ENCODE assay signal across 24 cellular contexts in genomic region chr6:115882771-115883170, GRCh38.
DNase-seq lines count a peak whose midpoint lies in the region; ATAC-seq, FAIRE-seq and TF ChIP-seq lines count a peak whose summit lies in the region.
"Had no signal": no experiment of that assay in that cellular context is flagged by ENCODE, and none has a peak within 500 bp of the region (broad histone marks: within the 10 kb centered on the region; RNA-seq: fewer than 3 reads in every experiment).

No MANE protein-coding gene starts in this region.

- H3K9ac ChIP-seq in HCT116 (ENCODE audit: low read length) = no peak overlapping the region
- H3K9ac ChIP-seq in smooth muscle cell (ENCODE audit: low read depth) = peak overlapping the region; percentile 37
- H3K9ac ChIP-seq: KMS-11 had no signal

- no peak for TF ChIP-seq RAD21 in HCT116 (IDR thresholded peaks at IDR 0.05; ENCODE audit: low read depth)

- CTCF ChIA-PET in HCT116 (lab: Charles Lee) (interaction anchor here (2.6 kb wide), 1 partner anchor 14 kb away, joined by 6 read pairs; no protein-coding TSS in a partner anchor), PC-9 (lab: Charles Lee) (no interaction called here)

- POLR2A ChIA-PET in HCT116 (lab: Charles Lee) = interaction anchor here (1.2 kb wide), 1 partner anchor 10 kb away, joined by 3 read pairs; no protein-coding TSS in a partner anchor
- POLR2A ChIA-PET in PC-9 (lab: Charles Lee; ENCODE audit: unreplicated experiment) = no interaction called here

- no peak for TF ChIP-seq POLR2A in HCT116 (IDR thresholded peaks at IDR 0.05; ENCODE audit: borderline replicate concordance, extremely low read depth, insufficient read depth, insufficient read length)

- no peak overlapping the region for H2AFZ ChIP-seq in HCT116 (ENCODE audit: low read depth, low read length, poor library complexity, severe bottlenecking)
- H2AFZ ChIP-seq in PC-9 = peak overlapping the region; percentile 50
- H2AFZ ChIP-seq in smooth muscle cell (ENCODE audit: low read depth) = no peak overlapping the region

- H3K79me2 ChIP-seq in HCT116 (ENCODE audit: insufficient read depth, low read length) = no peaks in the 10 kb centered on the region
- H3K79me2 ChIP-seq in PC-9 (ENCODE audit: low read depth) = no peaks in the 10 kb centered on the region
- no peaks in the 10 kb centered on the region for H3K79me2 ChIP-seq in smooth muscle cell (ENCODE audit: low read depth)

- H3K4me1 ChIP-seq in HCT116 (ENCODE audit: control insufficient read depth in 1 of 2, insufficient read depth in 2 of 2, low read length in 2 of 2) (peaks cover 0 to 15% of the 10 kb centered on the region in 2 experiments; a peak in 2 of 4 replicates), PC-9 (replicated peaks; ENCODE audit: insufficient read depth) (peaks cover 25% of the 10 kb centered on the region), smooth muscle cell (ENCODE audit: low read depth) (no peaks in the 10 kb centered on the region)
- H3K4me1 ChIP-seq: A549, Caco-2, HAP-1, SJSA1 had no signal

- H3K36me3 ChIP-seq in HCT116 (ENCODE audit: control insufficient read depth in 1 of 2, insufficient read depth in 2 of 2, low read length in 2 of 2) (no peaks in the 10 kb centered on the region), PC-9 (ENCODE audit: low read depth) (no peaks in the 10 kb centered on the region), smooth muscle cell (ENCODE audit: low read depth) (no peaks in the 10 kb centered on the region)
- H3K36me3 ChIP-seq: HAP-1, SJSA1 had no signal

- ATAC-seq in HCT116 = no peak
- ATAC-seq: A549; CD8-positive, alpha-beta T cell; Right ventricle myocardium inferior; T-cell had no signal

- no peak overlapping the region for H3K4me3 ChIP-seq in HCT116 (replicated peaks in 1 of 2; ENCODE audit: low read depth in 1 of 2, low read length in 2 of 2)
- peak overlapping the region; percentile 3; the same call in 1 of the 2 replicates for H3K4me3 ChIP-seq in PC-9
- no peak overlapping the region for H3K4me3 ChIP-seq in smooth muscle cell
- H3K4me3 ChIP-seq: A549, HAP-1, SJSA1 had no signal

- DNase-seq in HCT116 (ENCODE audit: low read depth, low spot score) (no peak), PC-9 (peak in 1 of 2 experiments; percentile 91), epithelial cell of prostate (ENCODE audit: low read depth, low spot score) (peak; percentile 26), smooth muscle cell (lab: John Stamatoyannopoulos, UW; ENCODE audit: unreplicated experiment) (no peak), D721Med (ENCODE audit: insufficient read length, low spot score) (no peak), NCI-H2029 treated with DMSO at 0.1 percent for 48 hours (lab: John Stamatoyannopoulos, UW) (no peak), NCI-H1436 treated with DMSO at 0.1 percent for 48 hours (lab: John Stamatoyannopoulos, UW) (no peak)
- DNase-seq: C1 segment of cervical spinal cord; Caco-2; CD8-positive, alpha-beta T cell; MM.1S; NCI-H1694; NCI-H2081 treated with DMSO at 0.1 percent for 48 hours; NCI-H2171; NCI-H226; NCI-H510A; T-cell had no signal

- WGBS in smooth muscle cell (ENCODE audit: low lambda C conversion rate) = 85% methylated on average over 2 of the region's 2 CpGs

- H4K20me1 ChIP-seq in HCT116 (ENCODE audit: insufficient read depth) (no peaks in the 10 kb centered on the region), PC-9 (ENCODE audit: insufficient read depth) (no peaks in the 10 kb centered on the region), smooth muscle cell (ENCODE audit: low read depth) (no peaks in the 10 kb centered on the region)

- H3K4me2 ChIP-seq in HCT116 (ENCODE audit: low read length) (peak overlapping the region; percentile 31), PC-9 (peak overlapping the region; percentile 58), smooth muscle cell (no peak overlapping the region)
- H3K4me2 ChIP-seq: A549, KMS-11 had no signal

- peaks cover 36% of the 10 kb centered on the region; the same call in 1 of the 2 replicates for H3K27me3 ChIP-seq in HCT116 (ENCODE audit: insufficient read depth, low read length)
- no peaks in the 10 kb centered on the region for H3K27me3 ChIP-seq in PC-9 (ENCODE audit: insufficient read depth, low read depth)
- H3K27me3 ChIP-seq in smooth muscle cell (ENCODE audit: low read depth) = no peaks in the 10 kb centered on the region

- H3K27ac ChIP-seq in HCT116 (ENCODE audit: low read depth, low read length) = no peak overlapping the region
- peak overlapping the region; percentile 89 for H3K27ac ChIP-seq in PC-9
- peak overlapping the region; percentile 69 for H3K27ac ChIP-seq in epithelial cell of prostate
- H3K27ac ChIP-seq in smooth muscle cell (ENCODE audit: low read depth) = peak overlapping the region; percentile 87
- H3K27ac ChIP-seq: A549, KMS-11, SJSA1 had no signal

- RAD21 ChIA-PET in HCT116 (lab: Charles Lee; ENCODE audit: low non-redundant PET in 1 of 2, low total read pairs in 2 of 2, uncharacterized antibody in 2 of 2, unreplicated experiment in 2 of 2) = no interaction called here

- no peak for FAIRE-seq in D721Med (lab: Jason Lieb, UNC)
- FAIRE-seq: A549, GM18507, RCC 7860 had no signal

- H3K9me2 ChIP-seq in HCT116 (ENCODE audit: insufficient read depth) (no peaks in the 10 kb centered on the region), PC-9 (ENCODE audit: insufficient read depth) (no peaks in the 10 kb centered on the region)

- H3F3A ChIP-seq in PC-9 (ENCODE audit: insufficient read depth, low read depth) (peaks cover 12% of the 10 kb centered on the region), smooth muscle cell (ENCODE audit: low read depth) (no peaks in the 10 kb centered on the region)

- H3K9me3 ChIP-seq in HCT116 (ENCODE audit: control insufficient read depth in 1 of 2, insufficient read depth in 1 of 2, low read depth in 1 of 2, low read length in 2 of 2) (no peaks in the 10 kb centered on the region), PC-9 (ENCODE audit: insufficient read depth, low read depth) (no peaks in the 10 kb centered on the region), smooth muscle cell (replicated peaks; ENCODE audit: low read depth) (no peaks in the 10 kb centered on the region)
- H3K9me3 ChIP-seq: A549, Caco-2, HAP-1, SJSA1 had no signal

- BruUV-seq in HCT116 (replicated peaks; lab: Mats Ljungman, UMichigan) (no TSS peak), PC-9 (replicated peaks; lab: Mats Ljungman, UMichigan) (no TSS peak)

- intact Hi-C loops in HCT116 (cut with micrococcal nuclease) = no loop called here
- intact Hi-C loops in PC-9 (cut with micrococcal nuclease; ENCODE audit: unreplicated experiment) = no loop called here

- TF ChIP-seq CTCF in HCT116 (IDR thresholded peaks at IDR 0.05 in 2 of 3, conservative IDR thresholded peaks at IDR 0.05 in 1 of 3; ENCODE audit: borderline replicate concordance in 1 of 3, insufficient read depth in 1 of 3, low read depth in 2 of 3, low read length in 2 of 3) (no peak), PC-9 (conservative IDR thresholded peaks at IDR 0.05) (no peak), smooth muscle cell (IDR thresholded peaks at IDR 0.05; ENCODE audit: borderline replicate concordance, insufficient read depth, poor library complexity, severe bottlenecking) (no peak), D721Med (IDR thresholded peaks at IDR 0.05; ENCODE audit: insufficient read depth, missing control alignments) (no peak)

TF ChIP-seq in HCT116, 20 proteins besides CTCF, POLR2A, EP300 and RAD21:
- TF ChIP-seq JUND (IDR thresholded peaks at IDR 0.05) (peak; percentile 22; the same call in 1 of the 2 replicates), POLR2AphosphoS5 (IDR thresholded peaks at IDR 0.05; ENCODE audit: low read depth, low read length) (no peak), FOSL1 (IDR thresholded peaks at IDR 0.05; ENCODE audit: low read depth) (peak; percentile 25; the same call in 1 of the 2 replicates), TCF7L2 (IDR thresholded peaks at IDR 0.05; ENCODE audit: borderline replicate concordance, extremely low read depth, insufficient read depth, insufficient read length) (no peak)
